ENCODE assay signal across 8 cellular contexts in the genomic region with DNA sequence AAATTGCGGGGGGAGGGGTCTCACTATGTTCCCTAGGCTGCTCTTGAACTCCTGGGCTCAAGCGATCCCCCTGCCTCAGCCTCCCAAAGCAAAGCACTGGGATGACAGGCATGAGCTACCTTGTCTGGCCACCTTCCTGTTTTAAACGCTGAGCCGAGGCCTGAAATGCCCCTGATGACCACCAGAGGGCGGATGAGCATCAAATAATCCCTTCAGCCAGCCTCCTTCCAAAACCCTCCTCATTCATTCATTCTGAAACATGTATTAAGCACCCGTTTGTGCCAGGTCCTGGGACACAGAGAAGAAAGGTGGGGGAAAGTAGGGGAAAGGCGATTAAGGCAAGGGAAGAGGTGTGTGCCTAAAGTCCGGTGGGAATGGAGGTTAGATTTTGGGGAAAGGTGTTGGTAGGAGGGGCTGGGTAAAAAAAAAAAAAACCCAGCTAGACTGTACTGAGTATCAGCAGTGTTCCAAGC. TPM values are rescaled to one million over a fixed set of nuclear protein-coding genes. Genes with fewer than 3 reads are reported as not detected.
A peak's percentile ranks its signal among the peaks of the same experiment; 100 is the strongest.
DNase-seq lines count a peak whose midpoint lies in the region; ATAC-seq, FAIRE-seq and TF ChIP-seq lines count a peak whose summit lies in the region.

No MANE protein-coding gene starts in this region.

- peak; percentile 58 for DNase-seq in MG63
- no peak for DNase-seq in RWPE2 (ENCODE audit: low spot score)
- peak; percentile 46 to 66 for DNase-seq in foreskin keratinocyte
- peak; percentile 93 for DNase-seq in osteocyte (ENCODE audit: extremely low spot score, unreplicated experiment)
- DNase-seq in transverse colon, result peak; percentile 91

- H3K4me3 Mint-ChIP-seq in activated T-helper 17 cell treated with anti-CD3 and anti-CD28 coated beads, Interleukin-2, amount 50 U/mL, for 72 hours, result no peak overlapping the region
- H3K4me3 Mint-ChIP-seq in osteocyte (ENCODE audit: unreplicated experiment), result no peak overlapping the region

- H3K27ac Mint-ChIP-seq in activated T-helper 17 cell treated with anti-CD3 and anti-CD28 coated beads, Interleukin-2, amount 50 U/mL, for 72 hours, result no peak overlapping the region
- no peak overlapping the region for H3K27ac Mint-ChIP-seq in osteocyte (ENCODE audit: unreplicated experiment)

- WGBS in transverse colon (ENCODE audit: low coverage in 1 of 2), 2 donors, result 0% methylated on average over 5 to 8 of the region's 8 CpGs

- TF ChIP-seq CTCF in RWPE2 (IDR thresholded peaks at IDR 0.05; ENCODE audit: poor library complexity, severe bottlenecking), result peak; percentile 85
- peak; percentile 95 for TF ChIP-seq CTCF in foreskin keratinocyte (conservative IDR thresholded peaks at IDR 0.05)
- TF ChIP-seq CTCF in osteocyte (IDR thresholded peaks at IDR 0.05), result peak; percentile 89
- peak; percentile 90 to 100 (median 96) for TF ChIP-seq CTCF in transverse colon (IDR thresholded peaks at IDR 0.05)

- peak; percentile 79 for FAIRE-seq in G401.6 (lab: Jason Lieb, UNC)

- H3K36me3 ChIP-seq in MG63, result no peaks in the 10 kb centered on the region
- H3K36me3 ChIP-seq in RWPE2 (ENCODE audit: low read depth), result no peaks in the 10 kb centered on the region
- H3K36me3 ChIP-seq in transverse colon, result no peaks in the 10 kb centered on the region

- intact Hi-C loops in transverse colon (cut with DNase I; ENCODE audit: low total_unique reads), result loop anchor here (1.0 kb wide), 1 partner anchor 38 kb away; no protein-coding TSS in a partner anchor

- H3K4me3 ChIP-seq in MG63 (no peak overlapping the region), RWPE2 (ENCODE audit: severe bottlenecking) (no peak overlapping the region), transverse colon (no peak overlapping the region)

- H3K4me1 ChIP-seq in RWPE2 (ENCODE audit: insufficient read depth, poor library complexity, severe bottlenecking), result peaks cover 17% of the 10 kb centered on the region
- peaks cover 18% of the 10 kb centered on the region for H3K4me1 ChIP-seq in foreskin keratinocyte
- H3K4me1 ChIP-seq in transverse colon, result peaks cover 26 to 57% (median 43%) of the 10 kb centered on the region in 4 donors

- H3K27me3 ChIP-seq in MG63 (no peaks in the 10 kb centered on the region), RWPE2 (ENCODE audit: insufficient read depth, poor library complexity, severe bottlenecking) (no peaks in the 10 kb centered on the region), foreskin keratinocyte (no peaks in the 10 kb centered on the region), transverse colon (no peaks in the 10 kb centered on the region)

- no peak for TF ChIP-seq POLR2A in transverse colon (IDR thresholded peaks at IDR 0.05)

- H3K27ac ChIP-seq in RWPE2 (ENCODE audit: poor library complexity, severe bottlenecking), result no peak overlapping the region
- H3K27ac ChIP-seq in foreskin keratinocyte, result no peak overlapping the region
- peak overlapping the region in 1 of 4 donors; percentile 6 for H3K27ac ChIP-seq in transverse colon

- no peak for TF ChIP-seq EP300 in transverse colon (IDR thresholded peaks at IDR 0.05; ENCODE audit: low read depth)

- peaks cover 6% of the 10 kb centered on the region for H3K4me1 Mint-ChIP-seq in activated T-helper 17 cell treated with anti-CD3 and anti-CD28 coated beads, Interleukin-2, amount 50 U/mL, for 72 hours
- peaks cover 32% of the 10 kb centered on the region for H3K4me1 Mint-ChIP-seq in osteocyte (ENCODE audit: unreplicated experiment)

- no peaks in the 10 kb centered on the region for H3K9me3 Mint-ChIP-seq in activated T-helper 17 cell treated with anti-CD3 and anti-CD28 coated beads, Interleukin-2, amount 50 U/mL, for 72 hours
- no peaks in the 10 kb centered on the region for H3K9me3 Mint-ChIP-seq in osteocyte (ENCODE audit: unreplicated experiment)

- in situ Hi-C loops in transverse colon (cut with MboI; ENCODE audit: low pct_ligation_motif_present in 1 of 4, low pct_unique_long_range_greater_than_20kb in 1 of 4, low sequenced_read_pairs in 3 of 4), result loop anchor here in 3 of 4 donors (5.0 to 10.0 kb wide), 4 partner anchors 35 to 65 kb away; no protein-coding TSS in a partner anchor

- ATAC-seq in RWPE2 (ENCODE audit: low read depth) (peak; percentile 18; the same call in 1 of the 3 replicates), foreskin keratinocyte (peak; percentile 9), HG02588 (IDR thresholded peaks at IDR 0.05; ENCODE audit: unreplicated experiment) (no peak)
- ATAC-seq in activated T-helper 17 cell treated with anti-CD3 and anti-CD28 coated beads, Interleukin-2, amount 50 U/mL, for 72 hours (replicated peaks), result peak; percentile 69

- H3K36me3 Mint-ChIP-seq in activated T-helper 17 cell treated with anti-CD3 and anti-CD28 coated beads, Interleukin-2, amount 50 U/mL, for 72 hours (ENCODE audit: low read depth), result no peaks in the 10 kb centered on the region
- H3K36me3 Mint-ChIP-seq in osteocyte (ENCODE audit: unreplicated experiment), result no peaks in the 10 kb centered on the region

- H3K9me3 ChIP-seq in MG63 (no peaks in the 10 kb centered on the region), RWPE2 (ENCODE audit: severe bottlenecking) (no peaks in the 10 kb centered on the region), transverse colon (no peaks in the 10 kb centered on the region)

- peaks cover 10% of the 10 kb centered on the region for H3K27me3 Mint-ChIP-seq in activated T-helper 17 cell treated with anti-CD3 and anti-CD28 coated beads, Interleukin-2, amount 50 U/mL, for 72 hours
- no peaks in the 10 kb centered on the region for H3K27me3 Mint-ChIP-seq in osteocyte (ENCODE audit: unreplicated experiment)

RNA-seq across cellular contexts. Expression of a gene that starts 30.7 kb away (rescaled TPM):
- total RNA-seq in MG63 (2014; rRNA removed; shearing (Covaris generic); ENCODE audit: low replicate concordance), result 1,493 and 1,533 TPM in 2 replicates
- total RNA-seq in activated T-helper 17 cell treated with anti-CD3 and anti-CD28 coated beads, Interleukin-2, amount 50 U/mL, for 72 hours, result 1,000 to 10,000 TPM; 1,439 to 1,845 TPM
- total RNA-seq in foreskin keratinocyte (1,605 and 1,879 TPM in 2 replicates), osteocyte (709 and 776 TPM in 2 replicates), transverse colon (1,000 to 10,000 TPM in 1 of 4 donors, 100 to 1,000 TPM in 3; 478 to 1,487 (median 685) TPM)
- polyA plus RNA-seq in foreskin keratinocyte, result 1,580 and 1,921 TPM in 2 replicates
